In genomic region chr2:230234122-230234722, GRCh38 we compare ENCODE assay signal across 13 cellular contexts. TPM values are rescaled to one million over a fixed set of nuclear protein-coding genes. Genes with fewer than 3 reads are reported as not detected.
DNase-seq lines count a peak whose midpoint lies in the region; ATAC-seq lines count a peak whose summit lies in the region.
"Had no signal": no experiment of that assay in that cellular context is flagged by ENCODE, and none has a peak within 500 bp of the region (broad histone marks: within the 10 kb centered on the region; RNA-seq: fewer than 3 reads in every experiment).

No MANE protein-coding gene starts in this region.

- peaks cover 33 to 70% (median 68%) of the 10 kb centered on the region in 3 donors for H3K4me1 Mint-ChIP-seq in naive B cell

- DNase-seq in activated CD4-positive, alpha-beta T cell treated with anti-CD3 and anti-CD28 coated beads for 48 hours: peak; percentile 17
- no peak for DNase-seq in activated CD4-positive, alpha-beta T cell treated with anti-CD3 and anti-CD28 coated beads for 4 hours
- no peak for DNase-seq in naive B cell
- DNase-seq in NCI-H69 (lab: John Stamatoyannopoulos, UW): no peak
- DNase-seq in kidney glomerular epithelial cell (lab: John Stamatoyannopoulos, UW): no peak
- DNase-seq: activated T-cell treated with anti-CD3 and anti-CD28 coated beads for 4 hours, NCI-H1092, NCI-H446 had no signal

- H3K36me3 Mint-ChIP-seq in naive B cell: peaks cover 37 to 57% of the 10 kb centered on the region in 2 donors

- H3K27ac Mint-ChIP-seq in naive B cell: peak overlapping the region; percentile 12 to 86 (median 74)

- ATAC-seq in GM21390 (IDR thresholded peaks at IDR 0.05; ENCODE audit: unreplicated experiment) (peak; percentile 68), HG03469 (IDR thresholded peaks at IDR 0.05; ENCODE audit: unreplicated experiment) (peak; percentile 49), naive B cell (ENCODE audit: low read depth in 2 of 2) (peak; percentile 51 to 71), HG02970 (IDR thresholded peaks at IDR 0.05; ENCODE audit: low FRiP score, unreplicated experiment) (no peak)
- ATAC-seq: HCT116, Right ventricle myocardium inferior had no signal

- H3K9me3 Mint-ChIP-seq in naive B cell: peaks cover 5 to 19% (median 16%) of the 10 kb centered on the region in 7 donors

- no peaks in the 10 kb centered on the region for H3K27me3 Mint-ChIP-seq in naive B cell

- peak overlapping the region in 6 of 8 donors; percentile 9 to 55 (median 38) for H3K4me3 Mint-ChIP-seq in naive B cell

RNA-seq across cellular contexts. Expression of gene SP140, which starts 8.7 kb away (rescaled TPM):
- polyA plus RNA-seq in naive B cell (ENCODE audit: low read depth in 6 of 6): 10 to 100 TPM; 65.4 to 95.3 (median 76.7) TPM

RNA-seq across cellular contexts. Expression of gene SP110, which starts 14.4 kb away (rescaled TPM):
- polyA plus RNA-seq in naive B cell (ENCODE audit: low read depth in 6 of 6): 100 to 1,000 TPM; 136 to 237 (median 203) TPM
